1 cellular context compared by ENCODE assay signal in the genomic region with DNA sequence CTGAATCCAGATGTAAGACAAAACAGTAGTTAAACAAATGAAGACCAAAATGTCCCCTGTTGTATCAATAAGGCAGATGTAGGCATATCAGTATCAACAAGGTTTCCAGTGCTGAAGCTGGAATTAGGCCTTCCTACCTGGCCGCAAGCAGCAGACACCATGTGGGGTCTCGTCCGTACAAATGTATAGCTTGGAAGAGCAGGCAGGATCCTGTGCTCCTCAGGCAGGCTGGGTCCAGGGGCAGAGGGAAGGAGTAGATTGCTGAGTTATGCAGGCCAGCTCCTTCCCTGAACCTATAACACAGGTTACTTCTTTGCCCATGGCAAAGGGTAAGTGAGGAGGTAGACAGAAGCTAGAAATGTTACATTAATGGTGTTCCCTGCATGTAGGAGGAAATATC.
TF ChIP-seq lines count a peak whose summit lies in the region.

No MANE protein-coding gene starts in this region.

TF ChIP-seq in HepG2, 621 proteins besides CTCF, POLR2A, EP300 and RAD21 (continued from another document):
- TF ChIP-seq RBM22 (optimal IDR thresholded peaks at IDR 0.05; ENCODE audit: low read length) (peak; percentile 89), POLR2AphosphoS5 (IDR thresholded peaks at IDR 0.05; ENCODE audit: low read depth, low read length) (0 out of 2 replicates have a peak, but pooled peaks have one; percentile 27)
